13 cellular contexts compared by ENCODE assay signal in genomic region chrX:106752101-106752678, GRCh38. TPM values are rescaled to one million over a fixed set of nuclear protein-coding genes. Genes with fewer than 3 reads are reported as not detected.
A peak's percentile ranks its signal among the peaks of the same experiment; 100 is the strongest.
DNase-seq lines count a peak whose midpoint lies in the region; ATAC-seq, FAIRE-seq and TF ChIP-seq lines count a peak whose summit lies in the region.
"Had no signal": no experiment of that assay in that cellular context is flagged by ENCODE, and none has a peak within 500 bp of the region (broad histone marks: within the 10 kb centered on the region; RNA-seq: fewer than 3 reads in every experiment).

No MANE protein-coding gene starts in this region.

- no peak overlapping the region for H3K4me3 Mint-ChIP-seq in brain
- H3K4me3 Mint-ChIP-seq: CD4-positive, alpha-beta memory T cell had no signal

- H3K27me3 ChIP-seq in Karpas-422 (ENCODE audit: low read length) (no peaks in the 10 kb centered on the region), right lobe of liver (no peaks in the 10 kb centered on the region)

- DNase-seq in D721Med (ENCODE audit: insufficient read length, low spot score) (no peak), Karpas-422 (peak; percentile 45), right lobe of liver (no peak), NCI-H748 treated with DMSO at 0.1 percent for 48 hours (lab: John Stamatoyannopoulos, UW) (no peak), NCI-H345 (lab: John Stamatoyannopoulos, UW) (no peak), RPMI8226 (no peak)
- DNase-seq: activated T-cell treated with anti-CD3 and anti-CD28 coated beads, Interleukin-2, amount 50 U/mL, for 48 hours; aorta; CD4-positive, alpha-beta memory T cell; NCI-H1436 treated with DMSO at 0.1 percent for 48 hours; NCI-H82 had no signal

- H3K4me2 ChIP-seq in Karpas-422 (ENCODE audit: low read depth, low read length, poor library complexity, severe bottlenecking): no peak overlapping the region

- no peaks in the 10 kb centered on the region for H3K79me2 ChIP-seq in Karpas-422 (ENCODE audit: low read length)

- H3K27ac ChIP-seq in Karpas-422 (ENCODE audit: low read length) (no peak overlapping the region), right lobe of liver (no peak overlapping the region)

- intact Hi-C loops in right lobe of liver (cut with DNase I): no loop called here

- H3K36me3 Mint-ChIP-seq in brain: no peaks in the 10 kb centered on the region
- H3K36me3 Mint-ChIP-seq: CD4-positive, alpha-beta memory T cell had no signal

- H3K27ac Mint-ChIP-seq in brain: no peak overlapping the region
- H3K27ac Mint-ChIP-seq: CD4-positive, alpha-beta memory T cell had no signal

- no peak overlapping the region for H2AFZ ChIP-seq in Karpas-422 (ENCODE audit: low read length)

- no peaks in the 10 kb centered on the region for H3K27me3 Mint-ChIP-seq in brain

- H3K9me3 Mint-ChIP-seq in brain: peaks cover 3 to 8% (median 7%) of the 10 kb centered on the region in 5 experiments

- H3K4me1 ChIP-seq in Karpas-422 (ENCODE audit: low read length) (no peaks in the 10 kb centered on the region), right lobe of liver (no peaks in the 10 kb centered on the region)

- FAIRE-seq in D721Med (lab: Jason Lieb, UNC): no peak

- peak; percentile 9 for TF ChIP-seq CTCF in D721Med (IDR thresholded peaks at IDR 0.05; ENCODE audit: insufficient read depth, missing control alignments)
- TF ChIP-seq CTCF in brain (conservative IDR thresholded peaks at IDR 0.05): peak; percentile 22 to 24
- TF ChIP-seq CTCF in right lobe of liver (IDR thresholded peaks at IDR 0.05): peak in 1 of 4 donors; percentile 9

- H3K36me3 ChIP-seq in Karpas-422 (ENCODE audit: insufficient read depth, low read length) (no peaks in the 10 kb centered on the region), right lobe of liver (no peaks in the 10 kb centered on the region)

- H4K20me1 ChIP-seq in Karpas-422 (ENCODE audit: insufficient read depth, low read depth, low read length): no peaks in the 10 kb centered on the region

- TF ChIP-seq POLR2A in right lobe of liver (IDR thresholded peaks at IDR 0.05): no peak

- no peak overlapping the region for H3K9ac ChIP-seq in Karpas-422 (ENCODE audit: low read length)

- H3K9me3 ChIP-seq in Karpas-422 (ENCODE audit: low read length): peaks cover 5% of the 10 kb centered on the region; the same call in 1 of the 2 replicates
- H3K9me3 ChIP-seq in right lobe of liver: no peaks in the 10 kb centered on the region

- ATAC-seq in right lobe of liver (peak; percentile 29 to 53 (median 46)), GM18519 (IDR thresholded peaks at IDR 0.05; ENCODE audit: low FRiP score, unreplicated experiment) (no peak)

- H3K4me3 ChIP-seq in Karpas-422 (ENCODE audit: low read length) (no peak overlapping the region), right lobe of liver (no peak overlapping the region)

- WGBS in right lobe of liver (ENCODE audit: insufficient coverage, low coverage, low lambda C conversion rate, missing lambda C conversion rate): 29% methylated on average over 1 of the region's 1 CpG

- no peaks in the 10 kb centered on the region for H3K9me2 ChIP-seq in Karpas-422 (replicated peaks; ENCODE audit: insufficient read depth, low read length)

- no peaks in the 10 kb centered on the region for H3K4me1 Mint-ChIP-seq in brain
- H3K4me1 Mint-ChIP-seq: CD4-positive, alpha-beta memory T cell had no signal

RNA-seq across cellular contexts. Expression of gene RNF128, which starts 25.7 kb away (rescaled TPM):
- total RNA-seq in Karpas-422 (2014; rRNA removed; shearing (Covaris generic); ENCODE audit: low replicate concordance): not detected in 2 replicates
- 0.51 TPM for polyA plus RNA-seq in brain (ENCODE audit: insufficient read depth, low read depth, low replicate concordance)
- total RNA-seq in right lobe of liver: 10 to 100 TPM; 39.4 to 48.7 (median 45.4) TPM
- total RNA-seq: aorta had no signal

RNA-seq across cellular contexts. Expression of gene TBC1D8B, which starts 50.3 kb away (rescaled TPM):
- total RNA-seq in Karpas-422 (2014; rRNA removed; shearing (Covaris generic); ENCODE audit: low replicate concordance): not detected in 2 replicates
- polyA plus RNA-seq in brain (ENCODE audit: insufficient read depth, low read depth, low replicate concordance): 0.08 TPM
- total RNA-seq in right lobe of liver: 1 to 10 TPM; 6.6 to 9.6 (median 8.2) TPM

Comparison
In these comparisons a context has a peak if more than half of its experiments do, and no peak if none do; other contexts are left out.
1. RNA of gene RNF128, which starts 25.7 kb away (total RNA-seq): 39.4 to 48.7 TPM in right lobe of liver; not detected in Karpas-422; every median in the first group is over 10 times any median in the second.